ENCODE assay signal across 16 cellular contexts in the genomic region with DNA sequence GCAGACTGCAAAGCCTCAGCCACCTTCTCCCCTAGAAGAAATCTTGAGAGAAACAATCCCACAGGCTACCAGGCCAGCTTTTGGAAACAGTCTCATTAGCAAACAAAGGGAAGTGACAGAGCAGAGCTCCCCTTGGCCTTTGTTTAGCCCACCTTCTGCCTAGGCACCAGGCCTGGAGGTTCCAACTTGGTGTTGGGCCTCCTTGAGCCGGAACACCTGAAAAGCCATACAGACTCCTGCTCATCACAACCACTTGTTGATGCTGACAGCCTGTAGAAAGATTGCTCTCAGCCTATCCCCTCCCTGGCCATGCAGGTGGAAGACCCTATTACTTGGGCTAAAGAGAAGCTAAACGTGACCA.
"Had no signal": no experiment of that assay in that cellular context is flagged by ENCODE, and none has a peak within 500 bp of the region (broad histone marks: within the 10 kb centered on the region; RNA-seq: fewer than 3 reads in every experiment).

No MANE protein-coding gene starts in this region.

- H3K4me3 ChIP-seq: colonic mucosa, left lung, lower lobe of right lung, upper lobe of left lung, vagina had no signal

- ATAC-seq: activated T-cell treated with anti-CD3 and anti-CD28 coated beads, Interleukin-2, amount 50 U/mL, for 4 hours; left lung; lower lobe of right lung; natural killer cell; stimulated activated naive CD8-positive, alpha-beta T cell treated with anti-CD3 and anti-CD28 coated beads, Interleukin-15, Interleukin-2, amounts not matched to agents 100 U/mL and 50 U/mL, for 24 hours; WTC11 had no signal

- H3K9me3 ChIP-seq: colonic mucosa, left lung, lower lobe of right lung, upper lobe of left lung, vagina had no signal

- H3K27me3 ChIP-seq: colonic mucosa, left lung, upper lobe of left lung, vagina had no signal

- H3K36me3 ChIP-seq: colonic mucosa, left lung, lower lobe of right lung, upper lobe of left lung, vagina had no signal

- H3K4me1 ChIP-seq: colonic mucosa had no signal

- H3K27ac ChIP-seq: colonic mucosa, left lung, lower lobe of right lung, upper lobe of left lung, vagina had no signal

- DNase-seq: activated CD4-positive, alpha-beta T cell treated with anti-CD3 and anti-CD28 coated beads, Interleukin-2, amount 50 U/mL, for 48 hours; activated T-cell treated with anti-CD3 and anti-CD28 coated beads, Interleukin-2, amount 50 U/mL, for 4 hours; cerebellar nuclear complex; effector CD8-positive, alpha-beta T cell; lower lobe of right lung; mesenchymal stem cell; natural killer cell; retina; stimulated activated CD4-positive, alpha-beta T cell treated with anti-CD3 and anti-CD28 coated beads, Interleukin-2, amount 100 ng/mL, for 48 hours; stimulated activated naive CD8-positive, alpha-beta T cell treated with anti-CD3 and anti-CD28 coated beads, Interleukin-15, Interleukin-2, amounts not matched to agents 100 U/mL and 50 U/mL, for 24 hours; T-helper 2 cell; upper lobe of left lung had no signal
